In genomic region chrX:151762802-151763201, GRCh38 we compare ENCODE assay signal across 38 cellular contexts. TPM values are rescaled to one million over a fixed set of nuclear protein-coding genes. Genes with fewer than 3 reads are reported as not detected.
"Had no signal": no experiment of that assay in that cellular context is flagged by ENCODE, and none has a peak within 500 bp of the region (broad histone marks: within the 10 kb centered on the region; RNA-seq: fewer than 3 reads in every experiment).

No MANE protein-coding gene starts in this region.

- ATAC-seq: heart right ventricle; pancreas; stimulated activated memory B cell treated with anti-CD40 and anti-IgM and Interleukin-4, amounts not matched to agents 10 μg/mL and 1 μg/mL and 100 μg/mL, for 72 hours; stimulated activated naive CD8-positive, alpha-beta T cell treated with anti-CD3 and anti-CD28 coated beads, Interleukin-15, amount 100 ng/mL, for 72 hours had no signal

- FAIRE-seq: endometrium, pancreas had no signal

- H3K4me1 ChIP-seq: adrenal gland, esophagus squamous epithelium, heart right ventricle, left ventricle myocardium inferior, pancreas, prostate gland, upper lobe of left lung had no signal

- H3K4me2 ChIP-seq: smooth muscle cell had no signal

- H3K36me3 Mint-ChIP-seq: activated naive CD8-positive, alpha-beta T cell treated with anti-CD3 and anti-CD28 coated beads for 36 hours; brain; mesothelial cell of epicardium; naive B cell; stimulated activated memory B cell treated with anti-CD40 and anti-IgM and Interleukin-4, amounts not matched to agents 10 μg/mL and 1 μg/mL and 100 μg/mL, for 72 hours had no signal

- H3K4me3 Mint-ChIP-seq: activated naive CD4-positive, alpha-beta T cell treated with anti-CD3 and anti-CD28 coated beads for 36 hours; activated naive CD8-positive, alpha-beta T cell treated with anti-CD3 and anti-CD28 coated beads for 36 hours; brain; mesothelial cell of epicardium; naive B cell; nephron progenitor cell; stimulated activated memory B cell treated with anti-CD40 and anti-IgM and Interleukin-4, amounts not matched to agents 10 μg/mL and 1 μg/mL and 100 μg/mL, for 72 hours; stimulated activated naive CD8-positive, alpha-beta T cell treated with anti-CD3 and anti-CD28 coated beads, Interleukin-15, amount 100 ng/mL, for 72 hours; T-helper 1 cell treated with Interleukin-12 subunit alpha and Interleukin-12 subunit beta and Interleukin-4 antibody, amounts not matched to agents 30 μg/mL and 1 μg/mL, for 36 hours had no signal

- H3K4me3 ChIP-seq: adrenal gland, cardiac muscle cell, esophagus squamous epithelium, heart right ventricle, left ventricle myocardium inferior, pancreas, prostate gland, smooth muscle cell, upper lobe of left lung had no signal

- H3K27me3 Mint-ChIP-seq: stimulated activated memory B cell treated with anti-CD40 and anti-IgM and Interleukin-4, amounts not matched to agents 10 μg/mL and 1 μg/mL and 100 μg/mL, for 72 hours had no signal

- H3K27me3 ChIP-seq: cardiac muscle cell, esophagus squamous epithelium, neutrophil, pancreas, upper lobe of left lung had no signal

- H3K9me3 Mint-ChIP-seq: activated naive CD4-positive, alpha-beta T cell treated with anti-CD3 and anti-CD28 coated beads for 36 hours; activated naive CD8-positive, alpha-beta T cell treated with anti-CD3 and anti-CD28 coated beads for 36 hours; stimulated activated memory B cell treated with anti-CD40 and anti-IgM and Interleukin-4, amounts not matched to agents 10 μg/mL and 1 μg/mL and 100 μg/mL, for 72 hours; stimulated activated naive CD8-positive, alpha-beta T cell treated with anti-CD3 and anti-CD28 coated beads, Interleukin-15, amount 100 ng/mL, for 72 hours; T-helper 1 cell treated with Interleukin-12 subunit alpha and Interleukin-12 subunit beta and Interleukin-4 antibody, amounts not matched to agents 30 μg/mL and 1 μg/mL, for 36 hours had no signal

- H3K36me3 ChIP-seq: adrenal gland, cardiac muscle cell, esophagus squamous epithelium, heart right ventricle, left ventricle myocardium inferior, neutrophil, pancreas, prostate gland, upper lobe of left lung had no signal

- H3K27ac Mint-ChIP-seq: activated naive CD4-positive, alpha-beta T cell treated with anti-CD3 and anti-CD28 coated beads for 36 hours; activated naive CD8-positive, alpha-beta T cell treated with anti-CD3 and anti-CD28 coated beads for 36 hours; brain; mesothelial cell of epicardium; naive B cell; nephron progenitor cell; stimulated activated memory B cell treated with anti-CD40 and anti-IgM and Interleukin-4, amounts not matched to agents 10 μg/mL and 1 μg/mL and 100 μg/mL, for 72 hours; stimulated activated naive CD8-positive, alpha-beta T cell treated with anti-CD3 and anti-CD28 coated beads, Interleukin-15, amount 100 ng/mL, for 72 hours; T-helper 1 cell treated with Interleukin-12 subunit alpha and Interleukin-12 subunit beta and Interleukin-4 antibody, amounts not matched to agents 30 μg/mL and 1 μg/mL, for 36 hours had no signal

- H3K9me3 ChIP-seq: adrenal gland, esophagus squamous epithelium, heart right ventricle, left ventricle myocardium inferior, neutrophil, pancreas, prostate gland, upper lobe of left lung had no signal

- DNase-seq: activated CD4-positive, alpha-beta T cell treated with anti-CD3 and anti-CD28 coated beads for 4 hours; activated CD4-positive, alpha-beta T cell treated with anti-CD3 and anti-CD28 coated beads, Interleukin-2, amount 50 U/mL, for 4 hours; activated effector memory CD4-positive, alpha-beta T cell treated with anti-CD3 and anti-CD28 coated beads, Interleukin-2, amount 50 U/mL, for 16 hours; activated naive CD4-positive, alpha-beta T cell treated with anti-CD3 and anti-CD28 coated beads for 36 hours; activated naive CD8-positive, alpha-beta T cell treated with anti-CD3 and anti-CD28 coated beads for 36 hours; adrenal gland; aorta; cerebellar nuclear complex; cortex of kidney; esophagus squamous epithelium; foreskin melanocyte; heart right ventricle; kidney glomerular epithelial cell; left ventricle myocardium inferior; naive B cell; nephron progenitor cell; pancreas; retina; stimulated activated CD4-positive, alpha-beta T cell treated with anti-CD3 and anti-CD28 coated beads, Interleukin-1b, Interleukin-23, amount 100 ng/mL, for 48 hours; stimulated activated CD4-positive, alpha-beta T cell treated with anti-CD3 and anti-CD28 coated beads, Interleukin-4, amount 100 ng/mL, for 4 hours; stimulated activated CD8-positive, alpha-beta memory T cell treated with anti-CD3 and anti-CD28 coated beads, Interleukin-4, amount 100 ng/mL, for 48 hours; stimulated activated naive CD8-positive, alpha-beta T cell treated with anti-CD3 and anti-CD28 coated beads, Interleukin-15, amount 100 ng/mL, for 72 hours; substantia nigra; SW 1271; T-helper 9 cell; upper lobe of left lung had no signal

- H3K4me1 Mint-ChIP-seq: activated naive CD8-positive, alpha-beta T cell treated with anti-CD3 and anti-CD28 coated beads for 36 hours; brain; naive B cell; stimulated activated memory B cell treated with anti-CD40 and anti-IgM and Interleukin-4, amounts not matched to agents 10 μg/mL and 1 μg/mL and 100 μg/mL, for 72 hours; stimulated activated naive CD8-positive, alpha-beta T cell treated with anti-CD3 and anti-CD28 coated beads, Interleukin-15, amount 100 ng/mL, for 72 hours had no signal

- H3K27ac ChIP-seq: adrenal gland, cardiac muscle cell, epithelial cell of prostate, esophagus squamous epithelium, heart right ventricle, left ventricle myocardium inferior, neutrophil, pancreas, prostate gland, upper lobe of left lung had no signal

RNA-seq across cellular contexts. Expression of gene CNGA2, which starts 28.3 kb away (rescaled TPM):
- total RNA-seq: activated naive CD4-positive, alpha-beta T cell treated with anti-CD3 and anti-CD28 coated beads for 36 hours; activated naive CD8-positive, alpha-beta T cell treated with anti-CD3 and anti-CD28 coated beads for 36 hours; adrenal gland; aorta; cardiac muscle cell; esophagus squamous epithelium; glomerular endothelial cell; heart right ventricle; left ventricle myocardium inferior; lung microvascular endothelial cell; mesothelial cell of epicardium; pancreas; smooth muscle cell; upper lobe of left lung had no signal
- polyA plus RNA-seq: adrenal gland, aorta, cardiac muscle cell, heart right ventricle, pancreas, smooth muscle cell had no signal

RNA-seq across cellular contexts. Expression of gene FATE1, which starts 47.0 kb away (rescaled TPM):
- total RNA-seq: activated naive CD4-positive, alpha-beta T cell treated with anti-CD3 and anti-CD28 coated beads for 36 hours; activated naive CD8-positive, alpha-beta T cell treated with anti-CD3 and anti-CD28 coated beads for 36 hours; aorta; esophagus squamous epithelium; left ventricle myocardium inferior; lung microvascular endothelial cell; mesothelial cell of epicardium; pancreas; smooth muscle cell had no signal
- polyA plus RNA-seq: aorta, cardiac muscle cell, smooth muscle cell had no signal
